In genomic region chr20:61912665-61913422, GRCh38 we compare ENCODE assay signal across 1 cellular context.
TF ChIP-seq lines count a peak whose summit lies in the region.

No MANE protein-coding gene starts in this region.

TF ChIP-seq in GM12878, 131 proteins besides CTCF, POLR2A, EP300 and RAD21 (continued from another document):
- TF ChIP-seq SMAD1 (IDR thresholded peaks at IDR 0.05; ENCODE audit: low read depth, partially characterized antibody) (no peak), SMAD5 (IDR thresholded peaks at IDR 0.05; ENCODE audit: low read depth) (no peak)
